8 cellular contexts compared by ENCODE assay signal in the genomic region with DNA sequence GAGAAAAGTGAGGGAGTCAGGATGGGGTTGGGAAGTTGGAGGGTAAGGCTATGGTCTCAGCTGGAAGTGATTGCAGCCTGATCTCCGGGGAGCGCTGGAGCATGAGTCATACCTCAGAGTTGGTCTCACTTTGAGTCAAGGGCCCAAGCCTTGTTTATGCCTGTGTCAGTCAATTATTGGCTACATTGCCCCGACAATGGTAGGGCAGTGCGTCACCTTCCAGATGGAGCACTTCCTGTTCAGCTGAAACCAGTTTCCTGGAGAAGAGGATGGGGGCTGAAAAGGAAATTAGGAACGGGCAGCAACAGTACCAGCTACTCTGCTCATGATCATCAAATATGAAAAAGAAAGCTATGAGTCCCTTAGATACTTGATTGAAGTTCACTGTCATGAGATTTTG.
DNase-seq lines count a peak whose midpoint lies in the region; ATAC-seq and TF ChIP-seq lines count a peak whose summit lies in the region.

No MANE protein-coding gene starts in this region.

- H3K4me1 Mint-ChIP-seq in activated CD8-positive, alpha-beta T cell treated with anti-CD3 and anti-CD28 coated beads, Interleukin-2, amount 10 ng/mL, durations not matched to agents 7 days and 5 days (ENCODE audit: low read depth) = peaks cover 15% of the 10 kb centered on the region

- H3K27ac ChIP-seq in osteoblast (ENCODE audit: low read depth, low read length) = no peak overlapping the region

- CTCF ChIA-PET in activated CD8-positive, alpha-beta T cell treated with anti-CD3 and anti-CD28 coated beads, Interleukin-2, amount 10 ng/mL, durations not matched to agents 7 days and 5 days (lab: Charles Lee) = interaction anchor here (0.8 to 1.2 kb wide), 3 partner anchors 15 to 65 kb away, joined by 3 to 4 read pairs (median 3); no protein-coding TSS in a partner anchor

- no peaks in the 10 kb centered on the region for H3K4me1 ChIP-seq in osteoblast (ENCODE audit: insufficient read depth, low read length)

- POLR2A ChIA-PET in activated CD8-positive, alpha-beta T cell treated with anti-CD3 and anti-CD28 coated beads, Interleukin-2, amount 10 ng/mL, durations not matched to agents 7 days and 5 days (lab: Charles Lee) = interaction anchor here (0.6 kb wide), 1 partner anchor 151 kb away, joined by 3 read pairs; no protein-coding TSS in a partner anchor

- H3K36me3 Mint-ChIP-seq in activated CD8-positive, alpha-beta T cell treated with anti-CD3 and anti-CD28 coated beads, Interleukin-2, amount 10 ng/mL, durations not matched to agents 7 days and 5 days (ENCODE audit: low read depth) = no peaks in the 10 kb centered on the region

- no peaks in the 10 kb centered on the region for H3K9me3 ChIP-seq in osteoblast (ENCODE audit: low read depth, low read length)

- no peak overlapping the region for H3K4me2 ChIP-seq in osteoblast (ENCODE audit: insufficient read depth, low read length)

- peak; percentile 34 for DNase-seq in GM04503 (ENCODE audit: low read depth)
- peak; percentile 66 for DNase-seq in activated CD8-positive, alpha-beta T cell treated with anti-CD3 and anti-CD28 coated beads, Interleukin-2, amount 10 ng/mL, durations not matched to agents 7 days and 5 days
- DNase-seq in osteoblast (ENCODE audit: insufficient read length, low spot score, missing footprints) = peak; percentile 66
- DNase-seq in NCI-H1417 treated with DMSO at 0.1 percent for 48 hours (lab: John Stamatoyannopoulos, UW) = no peak
- no peak for DNase-seq in NCI-H1930 (lab: John Stamatoyannopoulos, UW)

- no peaks in the 10 kb centered on the region for H3K36me3 ChIP-seq in osteoblast (ENCODE audit: insufficient read depth, low read length)

- H3K79me2 ChIP-seq in osteoblast (ENCODE audit: insufficient read depth, low read length) = no peaks in the 10 kb centered on the region

- no peak overlapping the region for H2AFZ ChIP-seq in osteoblast (ENCODE audit: low read length)

- no peak overlapping the region for H3K4me3 Mint-ChIP-seq in activated CD8-positive, alpha-beta T cell treated with anti-CD3 and anti-CD28 coated beads, Interleukin-2, amount 10 ng/mL, durations not matched to agents 7 days and 5 days

- no peak overlapping the region for H3K4me3 ChIP-seq in osteoblast (ENCODE audit: insufficient read depth, low read length)

- H3K27ac Mint-ChIP-seq in activated CD8-positive, alpha-beta T cell treated with anti-CD3 and anti-CD28 coated beads, Interleukin-2, amount 10 ng/mL, durations not matched to agents 7 days and 5 days = peak overlapping the region; percentile 54

- ATAC-seq in HG03196 (IDR thresholded peaks at IDR 0.05; ENCODE audit: unreplicated experiment) (peak; percentile 90), HG03139 (IDR thresholded peaks at IDR 0.05; ENCODE audit: unreplicated experiment) (no peak), GM21529 (IDR thresholded peaks at IDR 0.05; ENCODE audit: unreplicated experiment) (no peak)
- peak; percentile 79 for ATAC-seq in activated CD8-positive, alpha-beta T cell treated with anti-CD3 and anti-CD28 coated beads, Interleukin-2, amount 10 ng/mL, durations not matched to agents 7 days and 5 days

- TF ChIP-seq CTCF in osteoblast (IDR thresholded peaks at IDR 0.05; ENCODE audit: extremely low read depth, low read depth, low read length) = no peak

- H3K27me3 ChIP-seq in osteoblast (ENCODE audit: insufficient read depth, low read length) = no peaks in the 10 kb centered on the region

- no peaks in the 10 kb centered on the region for H4K20me1 ChIP-seq in osteoblast (ENCODE audit: insufficient read depth, low read length)

- no peaks in the 10 kb centered on the region for H3K9me3 Mint-ChIP-seq in activated CD8-positive, alpha-beta T cell treated with anti-CD3 and anti-CD28 coated beads, Interleukin-2, amount 10 ng/mL, durations not matched to agents 7 days and 5 days (ENCODE audit: insufficient read depth)

- H3K27me3 Mint-ChIP-seq in activated CD8-positive, alpha-beta T cell treated with anti-CD3 and anti-CD28 coated beads, Interleukin-2, amount 10 ng/mL, durations not matched to agents 7 days and 5 days (ENCODE audit: low read depth) = no peaks in the 10 kb centered on the region

Comparison
In these comparisons a context has a peak if more than half of its experiments do, and no peak if none do; other contexts are left out.
1. DNase-seq: peak in GM04503 (single experiment), activated CD8-positive, alpha-beta T cell treated with anti-CD3 and anti-CD28 coated beads, Interleukin-2, amount 10 ng/mL, durations not matched to agents 7 days and 5 days (single experiment) and osteoblast (single experiment); none in NCI-H1417 treated with DMSO at 0.1 percent for 48 hours (single experiment) and NCI-H1930 (0 of 2).
2. ATAC-seq: peak in HG03196 (single experiment) and activated CD8-positive, alpha-beta T cell treated with anti-CD3 and anti-CD28 coated beads, Interleukin-2, amount 10 ng/mL, durations not matched to agents 7 days and 5 days (single experiment); none in HG03139 (single experiment) and GM21529 (single experiment).